In genomic region chr16:88768041-88768876, GRCh38 we compare ENCODE assay signal across 9 cellular contexts. TPM values are rescaled to one million over a fixed set of nuclear protein-coding genes. Genes with fewer than 3 reads are reported as not detected.
DNase-seq lines count a peak whose midpoint lies in the region; ATAC-seq and TF ChIP-seq lines count a peak whose summit lies in the region.
"Had no signal": no experiment of that assay in that cellular context is flagged by ENCODE, and none has a peak within 500 bp of the region (broad histone marks: within the 10 kb centered on the region; RNA-seq: fewer than 3 reads in every experiment).

No MANE protein-coding gene starts in this region.

- no peak overlapping the region for H3K27ac Mint-ChIP-seq in activated naive CD4-positive, alpha-beta T cell treated with anti-CD3 and anti-CD28 coated beads, Interleukin-2, amount 50 U/mL, for 72 hours

- H3K36me3 Mint-ChIP-seq in activated naive CD4-positive, alpha-beta T cell treated with anti-CD3 and anti-CD28 coated beads, Interleukin-2, amount 50 U/mL, for 72 hours = no peaks in the 10 kb centered on the region
- H3K36me3 Mint-ChIP-seq: immature natural killer cell had no signal

- no peaks in the 10 kb centered on the region for H3K9me3 Mint-ChIP-seq in activated naive CD4-positive, alpha-beta T cell treated with anti-CD3 and anti-CD28 coated beads, Interleukin-2, amount 50 U/mL, for 72 hours
- H3K9me3 Mint-ChIP-seq: immature natural killer cell had no signal

- intact Hi-C loops in adrenal gland (cut with DNase I) = no loop called here

- TF ChIP-seq POLR2A in adrenal gland (IDR thresholded peaks at IDR 0.05) = no peak

- H3K9me3 ChIP-seq in HEK293 (ENCODE audit: control insufficient read depth, insufficient read depth, low read depth, low read length) = no peaks in the 10 kb centered on the region
- no peaks in the 10 kb centered on the region for H3K9me3 ChIP-seq in adrenal gland (replicated peaks in 1 of 3)

- H3K36me3 ChIP-seq in HEK293 (ENCODE audit: control insufficient read depth in 2 of 2, insufficient read depth in 1 of 2, low read length in 2 of 2) (no peaks in the 10 kb centered on the region), adrenal gland (replicated peaks in 1 of 2) (no peaks in the 10 kb centered on the region)

- no peak overlapping the region for H3K4me3 ChIP-seq in HEK293 (ENCODE audit: low read depth, low read length)
- H3K4me3 ChIP-seq in adrenal gland = no peak overlapping the region

- CTCF ChIA-PET in HEK293 (lab: Yijun Ruan, JAX) = interaction anchor here (0.6 to 9.2 kb wide), 3 partner anchors 18 to 31 kb away, joined by 3 to 58 read pairs (median 5); no protein-coding TSS in a partner anchor

- H3K4me1 ChIP-seq in HEK293 (ENCODE audit: control insufficient read depth, insufficient read depth, low read length) = peaks cover 30% of the 10 kb centered on the region
- H3K4me1 ChIP-seq in adrenal gland (replicated peaks in 1 of 2) = peaks cover 12 to 49% of the 10 kb centered on the region in 2 donors

- no peak overlapping the region; the same call in 1 of the 2 replicates for H3K27ac ChIP-seq in HEK293 (ENCODE audit: extremely low read depth, low read depth, low read length)
- peak overlapping the region in 3 of 5 donors; percentile 13 to 86 (median 65) for H3K27ac ChIP-seq in adrenal gland

- TF ChIP-seq CTCF in HEK293 (tag by site-specific recombination; IDR thresholded peaks at IDR 0.05) = no peak
- TF ChIP-seq CTCF in adrenal gland (IDR thresholded peaks at IDR 0.05) = no peak

- POLR2A ChIA-PET in HEK293 (lab: Yijun Ruan, JAX) = interaction anchor here (6.8 kb wide), 1 partner anchor 14 kb away, joined by 97 read pairs; the partner anchor contains the start of gene PIEZO1

- ATAC-seq in activated naive CD4-positive, alpha-beta T cell treated with anti-CD3 and anti-CD28 coated beads, Interleukin-2, amount 50 U/mL, for 72 hours = no peak

- 52 to 72% (median 68%) methylated on average over 17 to 30 of the region's 30 CpGs for WGBS in adrenal gland, 4 donors

- no peaks in the 10 kb centered on the region for H3K27me3 ChIP-seq in adrenal gland

- DNase-seq in adrenal gland (peak in 5 of 7 donors; percentile 40 to 67 (median 53)), hypothalamus (lab: John Stamatoyannopoulos, UW) (peak in 29 of 51 donors; percentile 17 to 69 (median 52)), stromal cell of bone marrow (ENCODE audit: low read depth) (peak; percentile 69), ureter (ENCODE audit: low spot score) (no peak)
- DNase-seq in activated naive CD4-positive, alpha-beta T cell treated with anti-CD3 and anti-CD28 coated beads, Interleukin-2, amount 50 U/mL, for 72 hours (ENCODE audit: low spot score in 2 of 2) = no peak
- no peak for DNase-seq in activated naive CD4-positive, alpha-beta T cell treated with Interleukin-2 at 50 U/mL for 16 hours
- DNase-seq: activated effector memory CD4-positive, alpha-beta T cell treated with Interleukin-2 at 50 U/mL for 16 hours; immature natural killer cell had no signal

TF ChIP-seq in HEK293, 187 proteins besides CTCF, POLR2A, EP300 and RAD21 (continues in another document):
- TF ChIP-seq ZNF843 (tag by site-specific recombination; IDR thresholded peaks at IDR 0.05) (no peak), ZNF394 (tag by site-specific recombination; IDR thresholded peaks at IDR 0.05; ENCODE audit: borderline replicate concordance) (peak; percentile 39; the same call in 1 of the 2 replicates), ZNF548 (tag by site-specific recombination; IDR thresholded peaks at IDR 0.05) (no peak), ZEB2 (tag by site-specific recombination; IDR thresholded peaks at IDR 0.05) (no peak), ZNF112 (tag by site-specific recombination; IDR thresholded peaks at IDR 0.05) (no peak), HIC1 (tag by site-specific recombination; IDR thresholded peaks at IDR 0.05) (peak; percentile 20; the same call in 1 of the 2 replicates), ZNF202 (tag by site-specific recombination; IDR thresholded peaks at IDR 0.05; ENCODE audit: borderline replicate concordance) (no peak), PBX3 (CRISPR knock-in tag; IDR thresholded peaks at IDR 0.05) (no peak), ZNF449 (tag by site-specific recombination; IDR thresholded peaks at IDR 0.05) (peak; percentile 72), KLF9 (tag by site-specific recombination; IDR thresholded peaks at IDR 0.05; ENCODE audit: low read depth) (no peak), ZNF664 (tag by site-specific recombination; IDR thresholded peaks at IDR 0.05) (no peak), ZNF341 (tag by site-specific recombination; IDR thresholded peaks at IDR 0.05; ENCODE audit: low read depth) (0 out of 2 replicates have a peak, but pooled peaks have one; percentile 33), ZNF169 (tag by site-specific recombination; IDR thresholded peaks at IDR 0.05) (no peak), ZNF37A (tag by site-specific recombination; IDR thresholded peaks at IDR 0.05) (no peak), ZNF221 (tag by site-specific recombination; IDR thresholded peaks at IDR 0.05; ENCODE audit: borderline replicate concordance) (no peak), IKZF3 (tag by site-specific recombination; IDR thresholded peaks at IDR 0.05) (no peak), ZNF692 (tag by site-specific recombination; IDR thresholded peaks at IDR 0.05) (peak; percentile 78), ZBTB8A (tag by site-specific recombination; IDR thresholded peaks at IDR 0.05) (no peak), ZBTB48 (tag by site-specific recombination; IDR thresholded peaks at IDR 0.05) (no peak), ZNF785 (tag by site-specific recombination; IDR thresholded peaks at IDR 0.05) (no peak), KLF7 (tag by site-specific recombination; IDR thresholded peaks at IDR 0.05; ENCODE audit: borderline replicate concordance) (no peak)

RNA-seq across cellular contexts. Expression of gene PIEZO1, which starts 16.8 kb away (rescaled TPM):
- 100 to 1,000 TPM in 2 of 8 donors, 10 to 100 TPM in 6; 48.9 to 119 (median 92.4) TPM for total RNA-seq in adrenal gland
- 100 to 1,000 TPM in 2 of 3 donors, 10 to 100 TPM in 1; 16.6 to 327 (median 259) TPM for polyA plus RNA-seq in adrenal gland
- total RNA-seq in ureter = 144 TPM
- total RNA-seq in activated naive CD4-positive, alpha-beta T cell treated with anti-CD3 and anti-CD28 coated beads, Interleukin-2, amount 50 U/mL, for 72 hours = 100 to 1,000 TPM in 1 of 2 donors, 10 to 100 TPM in 1; 55.7 to 128 TPM

RNA-seq across cellular contexts. Expression of gene CDT1, which starts 35.3 kb away (rescaled TPM):
- total RNA-seq in adrenal gland (1 to 10 TPM in 6 of 8 donors, under 1 TPM in 1, not detected in 1; 0.52 to 4.5 (median 1.7) TPM), ureter (2.1 TPM)
- polyA plus RNA-seq in adrenal gland = under 1 TPM; 0.29 to 0.44 (median 0.40) TPM
- 100 to 1,000 TPM; 145 to 240 TPM for total RNA-seq in activated naive CD4-positive, alpha-beta T cell treated with anti-CD3 and anti-CD28 coated beads, Interleukin-2, amount 50 U/mL, for 72 hours

RNA-seq across cellular contexts. Expression of gene APRT, which starts 43.5 kb away (rescaled TPM):
- total RNA-seq in adrenal gland (100 to 1,000 TPM; 145 to 250 (median 181) TPM), ureter (152 TPM)
- polyA plus RNA-seq in adrenal gland = 100 to 1,000 TPM; 116 to 227 (median 121) TPM
- total RNA-seq in activated naive CD4-positive, alpha-beta T cell treated with anti-CD3 and anti-CD28 coated beads, Interleukin-2, amount 50 U/mL, for 72 hours = 100 to 1,000 TPM; 145 to 168 TPM

Comparison
In these comparisons a context has a peak if more than half of its experiments do, and no peak if none do; other contexts are left out.
1. DNase-seq: peak in adrenal gland (5 of 7), hypothalamus (29 of 51) and stromal cell of bone marrow (single experiment); none in ureter (single experiment), activated naive CD4-positive, alpha-beta T cell treated with anti-CD3 and anti-CD28 coated beads, Interleukin-2, amount 50 U/mL, for 72 hours (0 of 2) and activated naive CD4-positive, alpha-beta T cell treated with Interleukin-2 at 50 U/mL for 16 hours (single experiment).
2. RNA of gene CDT1, which starts 35.3 kb away (total RNA-seq): 145 to 240 TPM in activated naive CD4-positive, alpha-beta T cell treated with anti-CD3 and anti-CD28 coated beads, Interleukin-2, amount 50 U/mL, for 72 hours; 2.1 TPM in ureter (single experiment) and 0.52 to 4.5 TPM in adrenal gland; every median in the first group is over 10 times any median in the second.